Comparison of ENCODE assay signal across 9 cellular contexts in the genomic region with DNA sequence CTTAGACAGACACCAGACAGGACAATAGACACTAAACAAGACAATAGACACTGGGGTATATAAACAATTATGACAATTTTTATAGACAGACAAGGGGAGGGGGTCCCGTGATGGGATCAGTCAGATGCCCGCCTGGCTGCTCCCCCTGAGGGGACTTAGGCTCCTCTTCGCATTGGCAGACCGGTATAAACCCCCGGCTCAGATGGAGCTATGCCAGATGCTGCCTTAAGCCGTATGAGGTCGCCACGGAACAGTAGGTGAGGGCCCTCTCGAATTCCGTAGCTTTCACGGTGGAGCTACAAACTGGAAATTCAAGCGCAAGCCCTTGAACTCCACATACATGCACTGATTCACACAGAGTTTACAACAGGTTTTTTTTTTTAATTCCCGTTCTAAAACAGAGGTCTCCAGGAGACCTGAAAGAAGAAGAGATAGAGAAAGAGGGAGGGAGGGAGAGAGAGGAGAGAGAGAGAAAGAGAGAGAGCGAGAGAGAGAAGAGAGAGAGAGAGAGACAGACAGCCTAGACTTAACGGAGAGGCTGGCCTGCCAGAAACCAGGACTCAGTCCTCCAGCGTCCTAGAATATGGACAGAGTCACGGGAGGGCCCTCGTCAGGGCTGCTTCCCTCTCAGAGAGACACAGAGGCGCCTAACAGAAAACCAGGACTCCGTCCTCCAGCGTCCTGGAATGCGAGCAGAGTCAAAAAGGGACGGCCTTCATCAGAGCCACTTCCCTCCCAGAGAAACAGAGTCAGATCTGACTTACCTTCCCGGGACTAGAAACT. TPM values are rescaled to one million over a fixed set of nuclear protein-coding genes. Genes with fewer than 3 reads are reported as not detected.
DNase-seq lines count a peak whose midpoint lies in the region; TF ChIP-seq lines count a peak whose summit lies in the region.
"Had no signal": no experiment of that assay in that cellular context is flagged by ENCODE, and none has a peak within 500 bp of the region (broad histone marks: within the 10 kb centered on the region; RNA-seq: fewer than 3 reads in every experiment).

No MANE protein-coding gene starts in this region.

- H3K27me3 Mint-ChIP-seq in activated T-cell treated with anti-CD3 and anti-CD28 coated beads, Interleukin-2, amount 50 U/mL, for 24 hours = peaks cover 73% of the 10 kb centered on the region

- no peaks in the 10 kb centered on the region for H3K36me3 Mint-ChIP-seq in activated T-cell treated with anti-CD3 and anti-CD28 coated beads, Interleukin-2, amount 50 U/mL, for 24 hours (ENCODE audit: low read depth)

- H3K27ac ChIP-seq in transverse colon = peak overlapping the region; percentile 24 to 77 (median 52)

- H3K36me3 ChIP-seq in transverse colon = no peaks in the 10 kb centered on the region

- peak overlapping the region in 1 of 4 donors; percentile 42 for H3K4me3 ChIP-seq in transverse colon

- H3K27ac Mint-ChIP-seq in activated T-cell treated with anti-CD3 and anti-CD28 coated beads, Interleukin-2, amount 50 U/mL, for 24 hours = no peak overlapping the region

- TF ChIP-seq POLR2A in transverse colon (IDR thresholded peaks at IDR 0.05) = no peak

- no peak for TF ChIP-seq EP300 in transverse colon (IDR thresholded peaks at IDR 0.05; ENCODE audit: low read depth)

- 23 to 40% methylated on average over 10 to 24 of the region's 24 CpGs for WGBS in transverse colon (ENCODE audit: low coverage in 1 of 2), 2 donors

- TF ChIP-seq CTCF in transverse colon (IDR thresholded peaks at IDR 0.05) = no peak

- in situ Hi-C loops in transverse colon (cut with MboI; ENCODE audit: low pct_ligation_motif_present in 1 of 4, low pct_unique_long_range_greater_than_20kb in 1 of 4, low sequenced_read_pairs in 3 of 4) = loop anchor here in 2 of 4 donors (5.0 to 25.0 kb wide), 2 partner anchors 132 to 137 kb away; no protein-coding TSS in a partner anchor

- H3K4me1 Mint-ChIP-seq in activated T-cell treated with anti-CD3 and anti-CD28 coated beads, Interleukin-2, amount 50 U/mL, for 24 hours (ENCODE audit: low read depth) = peaks cover 15% of the 10 kb centered on the region

- peaks cover 0 to 18% (median 15%) of the 10 kb centered on the region in 4 donors for H3K4me1 ChIP-seq in transverse colon

- H3K9me3 ChIP-seq in transverse colon = no peaks in the 10 kb centered on the region

- peaks cover 29% of the 10 kb centered on the region for H3K27me3 ChIP-seq in transverse colon

- H3K4me3 Mint-ChIP-seq in activated T-cell treated with anti-CD3 and anti-CD28 coated beads, Interleukin-2, amount 50 U/mL, for 24 hours = no peak overlapping the region

- peak; percentile 40 for DNase-seq in activated T-cell treated with anti-CD3 and anti-CD28 coated beads, Interleukin-2, amount 50 U/mL, for 24 hours
- no peak for DNase-seq in activated T-cell treated with anti-CD3 and anti-CD28 coated beads, Interleukin-2, amount 50 U/mL, for 1 hour
- DNase-seq in amniotic epithelial cell (ENCODE audit: low read depth) = peak; percentile 36
- DNase-seq in iris pigment epithelial cell (ENCODE audit: low read depth) = peak; percentile 32
- peak; percentile 45 for DNase-seq in transverse colon
- no peak for DNase-seq in T1000 (lab: John Stamatoyannopoulos, UW)
- no peak for DNase-seq in NK-92 treated with Interleukin-12 subunit alpha and Interleukin-12 subunit beta, amount 100 ng/mL, for 24 hours (lab: John Stamatoyannopoulos, UW)
- no peak for DNase-seq in A172 (ENCODE audit: low spot score)
- DNase-seq: HCEC 1CT had no signal

- H3K9me3 Mint-ChIP-seq in activated T-cell treated with anti-CD3 and anti-CD28 coated beads, Interleukin-2, amount 50 U/mL, for 24 hours = no peaks in the 10 kb centered on the region

- intact Hi-C loops in transverse colon (cut with DNase I; ENCODE audit: low total_unique reads) = loop anchor here (5.0 kb wide), 1 partner anchor 132 kb away; no protein-coding TSS in a partner anchor

RNA-seq across cellular contexts. Expression of a gene that starts 24.4 kb away (rescaled TPM):
- 1,000 to 10,000 TPM in 2 of 4 donors, 100 to 1,000 TPM in 2; 330 to 1,204 (median 846) TPM for total RNA-seq in transverse colon
- total RNA-seq in A172 (2014; rRNA removed; shearing (Covaris generic)) = 47.5 and 76.9 TPM in 2 replicates

RNA-seq across cellular contexts. Expression of a gene that starts 39.1 kb away (rescaled TPM):
- total RNA-seq in transverse colon = 10 to 100 TPM; 22.5 to 83.8 (median 62.0) TPM
- total RNA-seq in A172 (2014; rRNA removed; shearing (Covaris generic)) = 7.4 and 7.9 TPM in 2 replicates

RNA-seq across cellular contexts. Expression of a gene that starts 39.3 kb away (rescaled TPM):
- under 1 TPM in 2 of 4 donors, not detected in 2; 0.64 to 0.96 TPM for total RNA-seq in transverse colon
- total RNA-seq in A172 (2014; rRNA removed; shearing (Covaris generic)) = not detected in 2 replicates

RNA-seq across cellular contexts. Expression of a gene that starts 54.8 kb away (rescaled TPM):
- under 1 TPM in 2 of 4 donors, not detected in 2; 0.32 to 0.55 TPM for total RNA-seq in transverse colon
- total RNA-seq in A172 (2014; rRNA removed; shearing (Covaris generic)) = 0.41 TPM in 1 of 2 replicates, not detected in the other

Comparison
In these comparisons a context has a peak if more than half of its experiments do, and no peak if none do; other contexts are left out.
1. DNase-seq: peak in activated T-cell treated with anti-CD3 and anti-CD28 coated beads, Interleukin-2, amount 50 U/mL, for 24 hours (single experiment), amniotic epithelial cell (single experiment), iris pigment epithelial cell (single experiment) and transverse colon (single experiment); none in activated T-cell treated with anti-CD3 and anti-CD28 coated beads, Interleukin-2, amount 50 U/mL, for 1 hour (single experiment), T1000 (single experiment), NK-92 treated with Interleukin-12 subunit alpha and Interleukin-12 subunit beta, amount 100 ng/mL, for 24 hours (single experiment) and A172 (single experiment).